10 cellular contexts compared by ENCODE assay signal in genomic region chr18:77108821-77109692, GRCh38. TPM values are rescaled to one million over a fixed set of nuclear protein-coding genes. Genes with fewer than 3 reads are reported as not detected.
DNase-seq lines count a peak whose midpoint lies in the region; ATAC-seq, FAIRE-seq and TF ChIP-seq lines count a peak whose summit lies in the region.
"Had no signal": no experiment of that assay in that cellular context is flagged by ENCODE, and none has a peak within 500 bp of the region (broad histone marks: within the 10 kb centered on the region; RNA-seq: fewer than 3 reads in every experiment).

No MANE protein-coding gene starts in this region.

- DNase-seq in AG04450 (ENCODE audit: low read depth, low spot score) (no peak), bronchial epithelial cell (ENCODE audit: low read depth) (no peak), Kasumi-1 (lab: John Stamatoyannopoulos, UW) (no peak)
- DNase-seq in natural killer cell treated with Interleukin-12 subunit alpha and Interleukin-12 subunit beta and Interleukin-15 and Interleukin-18, amount 100 ng/mL, for 72 hours (ENCODE audit: low spot score): no peak
- DNase-seq in activated CD4-positive, alpha-beta T cell treated with anti-CD3 and anti-CD28 coated beads, Interleukin-2, amount 50 U/mL, for 1 hour: no peak
- DNase-seq: endodermal cell; stimulated activated CD4-positive, alpha-beta T cell treated with anti-CD3 and anti-CD28 coated beads, Interleukin-4, amount 100 ng/mL, for 1 hour had no signal

- H3K4me3 ChIP-seq in AG04450 (ENCODE audit: low read depth, low read length) (0 out of 2 replicates have a peak overlapping the region, but pooled peaks have one; percentile 0), bronchial epithelial cell (ENCODE audit: low read depth, low read length) (no peak overlapping the region)

- POLR2A ChIA-PET in AG04450 (lab: Yijun Ruan, JAX): interaction anchor here (0.8 to 1.6 kb wide), 10 partner anchors 11 to 103 kb away, joined by 3 to 14 read pairs (median 4); no protein-coding TSS in a partner anchor

- no peaks in the 10 kb centered on the region for H3K36me3 ChIP-seq in bronchial epithelial cell (ENCODE audit: control insufficient read depth, insufficient read depth, low read length)

- CTCF ChIA-PET in AG04450 (lab: Charles Lee): interaction anchor here (0.6 to 2.0 kb wide), 2 partner anchors 103 to 108 kb away, joined by 5 to 8 read pairs; no protein-coding TSS in a partner anchor

- H3K9me3 Mint-ChIP-seq in natural killer cell treated with Interleukin-12 subunit alpha and Interleukin-12 subunit beta and Interleukin-15 and Interleukin-18, amount 100 ng/mL, for 72 hours: no peaks in the 10 kb centered on the region
- H3K9me3 Mint-ChIP-seq: endodermal cell had no signal

- TF ChIP-seq CTCF in AG04450 (IDR thresholded peaks at IDR 0.05; ENCODE audit: low read depth, low read length): no peak
- no peak for TF ChIP-seq CTCF in bronchial epithelial cell (IDR thresholded peaks at IDR 0.05; ENCODE audit: insufficient read depth, low read length, severe bottlenecking)

- peak overlapping the region; percentile 85 to 99 for H3K27ac Mint-ChIP-seq in natural killer cell treated with Interleukin-12 subunit alpha and Interleukin-12 subunit beta and Interleukin-15 and Interleukin-18, amount 100 ng/mL, for 72 hours
- H3K27ac Mint-ChIP-seq: endodermal cell had no signal

- peak overlapping the region; percentile 69 for H3K27ac ChIP-seq in AG04450 (ENCODE audit: low read depth, low read length)

- H3K27me3 Mint-ChIP-seq in natural killer cell treated with Interleukin-12 subunit alpha and Interleukin-12 subunit beta and Interleukin-15 and Interleukin-18, amount 100 ng/mL, for 72 hours: no peaks in the 10 kb centered on the region

- FAIRE-seq in bronchial epithelial cell (lab: Jason Lieb, UNC): peak; percentile 32

- ATAC-seq in HG03280 (IDR thresholded peaks at IDR 0.05; ENCODE audit: unreplicated experiment) (peak; percentile 2), GM18907 (IDR thresholded peaks at IDR 0.05; ENCODE audit: unreplicated experiment) (no peak), GM19463 (IDR thresholded peaks at IDR 0.05; ENCODE audit: unreplicated experiment) (no peak)
- ATAC-seq in natural killer cell treated with Interleukin-12 subunit alpha and Interleukin-12 subunit beta and Interleukin-15 and Interleukin-18, amount 100 ng/mL, for 72 hours: no peak

- peaks cover 20% of the 10 kb centered on the region for H3K36me3 Mint-ChIP-seq in natural killer cell treated with Interleukin-12 subunit alpha and Interleukin-12 subunit beta and Interleukin-15 and Interleukin-18, amount 100 ng/mL, for 72 hours

- H3K27me3 ChIP-seq in AG04450 (ENCODE audit: control insufficient read depth, insufficient read depth, low read length) (no peaks in the 10 kb centered on the region), bronchial epithelial cell (ENCODE audit: control insufficient read depth, insufficient read depth, low read length) (no peaks in the 10 kb centered on the region)

- H3K4me1 Mint-ChIP-seq in natural killer cell treated with Interleukin-12 subunit alpha and Interleukin-12 subunit beta and Interleukin-15 and Interleukin-18, amount 100 ng/mL, for 72 hours (ENCODE audit: low read depth in 2 of 2): peaks cover 84 to 100% of the 10 kb centered on the region in 2 donors

- H3K9me3 ChIP-seq in AG04450 (ENCODE audit: control insufficient read depth, insufficient read depth, low read length): peaks cover 5% of the 10 kb centered on the region; the same call in 1 of the 2 replicates

- H3K4me3 Mint-ChIP-seq in natural killer cell treated with Interleukin-12 subunit alpha and Interleukin-12 subunit beta and Interleukin-15 and Interleukin-18, amount 100 ng/mL, for 72 hours: peak overlapping the region; percentile 72
- H3K4me3 Mint-ChIP-seq: endodermal cell had no signal

RNA-seq across cellular contexts. Expression of gene MBP, which starts 23.5 kb away (rescaled TPM):
- polyA plus RNA-seq in AG04450 (2011; rRNA removed): 4.7 and 5.3 TPM in 2 replicates
- 5.9 and 10.9 TPM in 2 replicates for polyA minus RNA-seq in AG04450 (2011; rRNA and poly(A)+ RNA removed)
- 21.3 and 26.6 TPM in 2 replicates for total RNA-seq in bronchial epithelial cell
- 10 to 100 TPM; 62.5 to 77.6 TPM for total RNA-seq in natural killer cell treated with Interleukin-12 subunit alpha and Interleukin-12 subunit beta and Interleukin-15 and Interleukin-18, amount 100 ng/mL, for 72 hours
